In the genomic region with DNA sequence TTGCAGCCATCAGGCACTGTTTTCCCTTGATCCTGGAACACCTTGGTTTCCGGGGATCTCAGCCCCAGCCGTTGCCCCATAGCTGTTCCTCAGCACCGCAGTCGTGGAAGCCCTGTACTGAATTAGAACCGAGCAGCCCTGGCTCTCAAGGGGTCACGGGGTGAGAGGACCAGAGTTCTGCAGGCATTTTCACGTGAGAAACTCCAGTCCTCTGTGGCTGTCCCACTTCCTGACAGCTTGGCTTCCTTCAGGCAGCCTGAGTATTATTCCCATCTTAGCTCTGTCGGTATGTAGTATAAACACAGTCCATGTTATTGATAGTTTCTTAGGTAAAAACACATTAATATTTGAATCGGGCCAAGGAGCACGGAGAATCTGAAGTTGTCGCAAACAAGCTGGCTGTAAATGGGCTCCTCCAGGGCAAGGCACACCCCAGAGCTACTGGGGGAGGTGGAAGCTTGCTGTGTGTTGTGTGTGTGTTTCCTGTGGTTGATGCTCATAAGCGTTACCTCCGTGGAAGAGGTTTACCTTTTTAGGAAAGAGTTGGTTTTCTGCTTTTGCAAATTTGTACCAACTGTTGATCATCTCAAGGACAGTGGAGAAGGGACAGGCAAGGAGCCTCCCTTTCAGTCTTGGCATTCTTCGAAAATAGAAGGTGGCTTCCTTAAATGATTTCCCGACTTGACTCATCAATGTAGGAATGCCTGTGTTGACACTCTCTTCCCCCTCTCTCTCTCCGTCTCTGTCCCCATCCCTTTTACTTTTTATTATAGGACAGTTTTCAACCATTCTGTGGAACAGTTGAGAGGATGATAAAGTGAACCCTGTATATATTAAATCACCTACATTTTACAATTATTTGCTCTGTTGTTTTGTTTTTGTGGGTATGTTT, we compare ENCODE assay signal across 9 cellular contexts.
DNase-seq lines count a peak whose midpoint lies in the region; ATAC-seq, FAIRE-seq and TF ChIP-seq lines count a peak whose summit lies in the region.
"Had no signal": no experiment of that assay in that cellular context is flagged by ENCODE, and none has a peak within 500 bp of the region (broad histone marks: within the 10 kb centered on the region; RNA-seq: fewer than 3 reads in every experiment).

No MANE protein-coding gene starts in this region.

- no peak overlapping the region for H3K14ac ChIP-seq in H1 (ENCODE audit: insufficient read length)

- no peak overlapping the region for H3K4me3 Mint-ChIP-seq in WTC11

- no peaks in the 10 kb centered on the region for H3K36me3 Mint-ChIP-seq in WTC11

- H3K9me3 ChIP-seq in HEK293 (ENCODE audit: control insufficient read depth, insufficient read depth, low read depth, low read length) (no peaks in the 10 kb centered on the region), H1 (ENCODE audit: insufficient read depth in 2 of 2, low read depth in 1 of 2, low read length in 1 of 2) (no peaks in the 10 kb centered on the region), smooth muscle cell (replicated peaks; ENCODE audit: low read depth) (no peaks in the 10 kb centered on the region)
- H3K9me3 ChIP-seq: adrenal gland had no signal

- H3K79me1 ChIP-seq in H1 (ENCODE audit: low read depth, low read length), result no peaks in the 10 kb centered on the region; the same call in 1 of the 2 replicates

- H3K4me1 ChIP-seq in HEK293 (ENCODE audit: control insufficient read depth, insufficient read depth, low read length) (no peaks in the 10 kb centered on the region), H1 (replicated peaks in 1 of 4; ENCODE audit: control insufficient read depth in 3 of 4, insufficient read depth in 4 of 4, low read length in 3 of 4) (peaks cover 4 to 9% (median 7%) of the 10 kb centered on the region in 4 experiments), smooth muscle cell (ENCODE audit: low read depth) (peaks cover 29% of the 10 kb centered on the region)

- no peak overlapping the region for H4K5ac ChIP-seq in H1 (ENCODE audit: insufficient read length, low read depth, low read length)

- no peak overlapping the region for H3K4me3 ChIP-seq in HEK293 (ENCODE audit: low read depth, low read length)
- H3K4me3 ChIP-seq in H1 (ENCODE audit: extremely low read depth in 1 of 4, insufficient read depth in 2 of 4, low read depth in 3 of 4, low read length in 4 of 4), result no peak overlapping the region
- H3K4me3 ChIP-seq in smooth muscle cell, result no peak overlapping the region
- H3K4me3 ChIP-seq: adrenal gland had no signal

- TF ChIP-seq CTCF in HEK293 (tag by site-specific recombination; IDR thresholded peaks at IDR 0.05), result no peak
- no peak for TF ChIP-seq CTCF in WTC11 (IDR thresholded peaks at IDR 0.05)
- no peak for TF ChIP-seq CTCF in H1 (IDR thresholded peaks at IDR 0.05; ENCODE audit: control extremely low read depth in 1 of 3, insufficient read depth in 1 of 3, low read depth in 1 of 3, low read length in 3 of 3)
- no peak for TF ChIP-seq CTCF in smooth muscle cell (IDR thresholded peaks at IDR 0.05; ENCODE audit: borderline replicate concordance, insufficient read depth, poor library complexity, severe bottlenecking)

- H3K4me2 ChIP-seq in H1 (ENCODE audit: insufficient read depth in 1 of 2, low read depth in 2 of 2, low read length in 2 of 2) (no peak overlapping the region), smooth muscle cell (peak overlapping the region; percentile 16)

- no peak for TF ChIP-seq RAD21 in H1 (IDR thresholded peaks at IDR 0.05 in 1 of 2, conservative IDR thresholded peaks at IDR 0.05 in 1 of 2; ENCODE audit: low read depth in 2 of 2, low read length in 2 of 2)

- H3K23me2 ChIP-seq in H1 (ENCODE audit: low read depth, low read length), result no peaks in the 10 kb centered on the region

- H3K27me3 ChIP-seq in H1 (replicated peaks in 1 of 4; ENCODE audit: control insufficient read depth in 3 of 4, extremely low read depth in 1 of 4, insufficient read depth in 3 of 4, low read length in 3 of 4), result no peaks in the 10 kb centered on the region; a peak in 1 of 7 replicates
- H3K27me3 ChIP-seq in smooth muscle cell (ENCODE audit: low read depth), result no peaks in the 10 kb centered on the region
- H3K27me3 ChIP-seq: adrenal gland had no signal

- no peak overlapping the region for H2BK20ac ChIP-seq in H1 (ENCODE audit: low read length)

- FAIRE-seq in H1 (lab: Jason Lieb, UNC), result no peak

- no peak overlapping the region for H2BK120ac ChIP-seq in H1 (replicated peaks; ENCODE audit: low read depth, low read length)

- H3K79me2 ChIP-seq in H1 (ENCODE audit: control insufficient read depth in 1 of 2, insufficient read depth in 2 of 2, low read length in 2 of 2) (no peaks in the 10 kb centered on the region), smooth muscle cell (ENCODE audit: low read depth) (no peaks in the 10 kb centered on the region)

- H3K4ac ChIP-seq in H1 (replicated peaks; ENCODE audit: insufficient read length, low read depth, low read length), result no peak overlapping the region

- POLR2A ChIA-PET in HEK293 (lab: Yijun Ruan, JAX) (no interaction called here), WTC11 (lab: Charles Lee) (no interaction called here), H1 (lab: Charles Lee; ENCODE audit: partially characterized antibody) (interaction anchor here (0.9 kb wide), 1 partner anchor 18 kb away, joined by 3 read pairs; no protein-coding TSS in a partner anchor)

- peak; percentile 33; the same call in 1 of the 2 replicates for ATAC-seq in WTC11

- no peak overlapping the region for H2BK12ac ChIP-seq in H1 (ENCODE audit: low read depth, low read length)

- no peak overlapping the region for H2BK15ac ChIP-seq in H1 (ENCODE audit: low read length)

- H3K27ac ChIP-seq in HEK293 (ENCODE audit: extremely low read depth, low read depth, low read length) (no peak overlapping the region), H1 (ENCODE audit: low read depth, low read length) (0 out of 2 replicates have a peak overlapping the region, but pooled peaks have one; percentile 3), smooth muscle cell (ENCODE audit: low read depth) (peak overlapping the region; percentile 62)

- TF ChIP-seq EP300 in H1 (IDR thresholded peaks at IDR 0.05; ENCODE audit: borderline replicate concordance in 1 of 2, low read depth in 2 of 2, low read length in 2 of 2), result no peak

- H3K9me3 Mint-ChIP-seq in WTC11, result no peaks in the 10 kb centered on the region

- no peak overlapping the region for H3K23ac ChIP-seq in H1 (ENCODE audit: insufficient read length)

- no peak overlapping the region for H4K91ac ChIP-seq in H1 (replicated peaks; ENCODE audit: insufficient read length, low read length)

- no peak overlapping the region for H2AFZ ChIP-seq in H1 (ENCODE audit: low read length)
- H2AFZ ChIP-seq in smooth muscle cell (ENCODE audit: low read depth), result no peak overlapping the region

- no peak for TF ChIP-seq POLR2A in H1 (IDR thresholded peaks at IDR 0.05; ENCODE audit: control extremely low read depth in 1 of 2, low read depth in 2 of 2, low read length in 2 of 2)

- H3K36me3 ChIP-seq in HEK293 (ENCODE audit: control insufficient read depth in 2 of 2, insufficient read depth in 1 of 2, low read length in 2 of 2) (peaks cover 0 to 11% of the 10 kb centered on the region in 2 experiments; a peak in 1 of 3 replicates), H1 (ENCODE audit: control insufficient read depth in 2 of 4, insufficient read depth in 4 of 4, low read length in 3 of 4) (no peaks in the 10 kb centered on the region), smooth muscle cell (ENCODE audit: low read depth) (no peaks in the 10 kb centered on the region)
- H3K36me3 ChIP-seq: adrenal gland had no signal

- H3K9ac ChIP-seq in H1 (replicated peaks in 1 of 4; ENCODE audit: extremely low read depth in 1 of 4, low read depth in 3 of 4, low read length in 3 of 4), result peak overlapping the region in 1 of 4 experiments; percentile 34; a peak in 1 of 7 replicates
- no peak overlapping the region for H3K9ac ChIP-seq in smooth muscle cell (ENCODE audit: low read depth)

- peak overlapping the region; percentile 41; the same call in 1 of the 2 replicates for H2AK5ac ChIP-seq in H1 (ENCODE audit: low read depth, low read length)

- no peaks in the 10 kb centered on the region for H3K27me3 Mint-ChIP-seq in WTC11 (ENCODE audit: low read depth)

- DNase-seq in WTC11 (ENCODE audit: low spot score) (no peak), H1 (ENCODE audit: low read depth in 1 of 2, low spot score in 2 of 2) (no peak), smooth muscle cell (lab: John Stamatoyannopoulos, UW; ENCODE audit: unreplicated experiment) (no peak), H4 (ENCODE audit: low spot score) (no peak), NCI-H774 (lab: John Stamatoyannopoulos, UW) (no peak), NCI-H2227 treated with DMSO at 0.1 percent for 48 hours (lab: John Stamatoyannopoulos, UW) (no peak)
- DNase-seq: NCI-H524 had no signal

- CTCF ChIA-PET in HEK293 (lab: Yijun Ruan, JAX), result interaction anchor here (0.9 kb wide), 1 partner anchor 10 kb away, joined by 7 read pairs; no protein-coding TSS in a partner anchor
- CTCF ChIA-PET in WTC11 (lab: Charles Lee), result interaction anchor here (1.0 kb wide), 1 partner anchor 238 kb away, joined by 3 read pairs; no protein-coding TSS in a partner anchor
- CTCF ChIA-PET in H1 (lab: Charles Lee; ENCODE audit: partially characterized antibody), result interaction anchor here (0.9 to 1.8 kb wide), 6 partner anchors 9 to 947 kb away, joined by 3 to 5 read pairs (median 3); no protein-coding TSS in a partner anchor

- no peak overlapping the region for H4K8ac ChIP-seq in H1 (ENCODE audit: extremely low read depth, insufficient read depth, low read length)

- no peak overlapping the region for H2BK5ac ChIP-seq in H1 (ENCODE audit: low read depth, low read length)

- H3K4me1 Mint-ChIP-seq in WTC11, result peaks cover 28% of the 10 kb centered on the region

- 80% methylated on average over 16 of the region's 16 CpGs; no CpG with 5 or more reads in 1 of the 2 experiments for WGBS in H1 (ENCODE audit: extremely low coverage in 1 of 2, insufficient coverage in 1 of 2, insufficient read length in 1 of 2, insufficient replicate concordance in 2 of 2, low coverage in 1 of 2, low lambda C conversion rate in 2 of 2, missing lambda C conversion rate in 1 of 2), 2 experiments
- WGBS in smooth muscle cell (ENCODE audit: low lambda C conversion rate), result 36% methylated on average over 16 of the region's 16 CpGs

- H3K18ac ChIP-seq in H1 (ENCODE audit: extremely low read depth, low read length), result no peak overlapping the region

- H3K27ac Mint-ChIP-seq in WTC11, result peak overlapping the region; percentile 26

- peaks cover 0 to 3% of the 10 kb centered on the region in 2 experiments for H4K20me1 ChIP-seq in H1 (replicated peaks in 1 of 2; ENCODE audit: control insufficient read depth in 1 of 2, insufficient read depth in 2 of 2, low read length in 2 of 2)
- no peaks in the 10 kb centered on the region for H4K20me1 ChIP-seq in smooth muscle cell (ENCODE audit: low read depth)

- H3F3A ChIP-seq in smooth muscle cell (ENCODE audit: low read depth), result peaks cover 13% of the 10 kb centered on the region

- no peak overlapping the region for H3K56ac ChIP-seq in H1 (replicated peaks; ENCODE audit: insufficient read length, low read depth, low read length)

TF ChIP-seq in HEK293, 187 proteins besides CTCF, POLR2A, EP300 and RAD21 (continues in another document):
- TF ChIP-seq SETDB1 (IDR thresholded peaks at IDR 0.05; ENCODE audit: insufficient read length, low read length), result no peak

TF ChIP-seq in WTC11, 78 proteins besides CTCF, POLR2A, EP300 and RAD21 (continues in another document):
- no peak for TF ChIP-seq TEAD1 (CRISPR knock-in tag; IDR thresholded peaks at IDR 0.05)

TF ChIP-seq in H1, 55 proteins besides CTCF, POLR2A, EP300 and RAD21 (continues in another document):
- no peak for TF ChIP-seq TEAD4 (IDR thresholded peaks at IDR 0.05; ENCODE audit: low read depth, low read length)
